18 cellular contexts compared by ENCODE assay signal in the genomic region with DNA sequence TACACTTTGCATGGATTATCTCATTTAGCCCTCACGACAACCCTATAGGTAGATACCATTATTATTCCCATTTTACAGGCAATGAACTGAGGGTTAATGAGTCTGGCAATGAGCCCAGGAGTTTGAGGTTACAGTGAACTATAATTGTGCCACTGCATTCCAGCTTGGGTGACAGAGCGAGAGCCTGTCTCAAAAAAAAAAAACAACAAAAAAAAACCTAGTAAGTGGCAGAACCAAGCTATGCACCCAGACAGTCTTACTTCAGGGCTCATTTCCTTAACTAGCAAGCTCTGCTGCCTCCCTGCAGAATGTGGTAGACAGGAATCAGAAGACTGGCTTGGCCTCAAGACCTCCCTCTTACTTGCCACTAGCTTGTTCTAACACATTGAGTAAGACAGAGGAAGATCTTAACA.
DNase-seq lines count a peak whose midpoint lies in the region; ATAC-seq and TF ChIP-seq lines count a peak whose summit lies in the region.
"Had no signal": no experiment of that assay in that cellular context is flagged by ENCODE, and none has a peak within 500 bp of the region (broad histone marks: within the 10 kb centered on the region; RNA-seq: fewer than 3 reads in every experiment).

No MANE protein-coding gene starts in this region.

- no peaks in the 10 kb centered on the region for H3K9me3 ChIP-seq in HCT116 (ENCODE audit: control insufficient read depth in 1 of 2, insufficient read depth in 1 of 2, low read depth in 1 of 2, low read length in 2 of 2)
- H3K9me3 ChIP-seq: body of pancreas had no signal

- no peaks in the 10 kb centered on the region for H3K4me1 Mint-ChIP-seq in activated T-helper 1 cell treated with anti-CD3 and anti-CD28 coated beads, Interleukin-12 subunit alpha, Interleukin-12 subunit beta, Interleukin-2, Interleukin-4 antibody, amounts not matched to agents 30 ng/mL and 10 ng/mL and 1 ng/mL, durations not matched to agents 14 hours and 24 hours and 36 hours (ENCODE audit: low read depth)
- H3K4me1 Mint-ChIP-seq: activated CD8-positive, alpha-beta memory T cell treated with anti-CD3 and anti-CD28 coated beads, Interleukin-2, amount 10 ng/mL, durations not matched to agents 7 days and 5 days; CD8-positive, alpha-beta memory T cell had no signal

- H2AFZ ChIP-seq in HCT116 (ENCODE audit: low read depth, low read length, poor library complexity, severe bottlenecking) = peak overlapping the region; percentile 16

- H3K4me3 ChIP-seq in HCT116 (replicated peaks in 1 of 2; ENCODE audit: low read depth in 1 of 2, low read length in 2 of 2) = no peak overlapping the region
- H3K4me3 ChIP-seq in mesendoderm (ENCODE audit: low read length) = no peak overlapping the region
- H3K4me3 ChIP-seq in foreskin fibroblast (ENCODE audit: low read depth in 1 of 2, low read length in 2 of 2) = no peak overlapping the region
- H3K4me3 ChIP-seq: body of pancreas had no signal

- H3K36me3 ChIP-seq in HCT116 (ENCODE audit: control insufficient read depth in 1 of 2, insufficient read depth in 2 of 2, low read length in 2 of 2) (no peaks in the 10 kb centered on the region), mesendoderm (ENCODE audit: control insufficient read depth, insufficient read depth, low read length) (no peaks in the 10 kb centered on the region)

- DNase-seq in HCT116 (ENCODE audit: low read depth, low spot score) (no peak), M059J (ENCODE audit: low read depth) (peak; percentile 21), RPMI8226 (peak; percentile 97), mesendoderm (peak; percentile 44), foreskin fibroblast (no peak), NCI-H526 (lab: John Stamatoyannopoulos, UW) (no peak), NCI-H2081 treated with DMSO at 0.1 percent for 48 hours (lab: John Stamatoyannopoulos, UW) (no peak)
- no peak for DNase-seq in activated T-helper 1 cell treated with anti-CD3 and anti-CD28 coated beads, Interleukin-12 subunit alpha, Interleukin-12 subunit beta, Interleukin-2, Interleukin-4 antibody, amounts not matched to agents 30 ng/mL and 10 ng/mL and 1 ng/mL, durations not matched to agents 14 hours and 24 hours and 36 hours (ENCODE audit: low spot score)
- DNase-seq: activated CD4-positive, alpha-beta T cell treated with anti-CD3 and anti-CD28 coated beads for 48 hours; activated CD8-positive, alpha-beta memory T cell treated with anti-CD3 and anti-CD28 coated beads, Interleukin-2, amount 10 ng/mL, durations not matched to agents 7 days and 5 days; body of pancreas; CD8-positive, alpha-beta memory T cell; DMS53; glutamatergic neuron; H9; NCI-H146 had no signal

- BruUV-seq in HCT116 (replicated peaks; lab: Mats Ljungman, UMichigan) = no TSS peak

- no peak overlapping the region for H3K4ac ChIP-seq in mesendoderm (ENCODE audit: low read depth, low read length)

- H3K4me1 ChIP-seq in HCT116 (ENCODE audit: control insufficient read depth in 1 of 2, insufficient read depth in 2 of 2, low read length in 2 of 2) = 0 out of 4 replicates have a peak, but pooled peaks cover 0 to 6% of the 10 kb centered on the region in 2 experiments
- no peaks in the 10 kb centered on the region for H3K4me1 ChIP-seq in mesendoderm (ENCODE audit: control insufficient read depth, low read depth, low read length)
- H3K4me1 ChIP-seq: body of pancreas had no signal

- no peak for TF ChIP-seq RAD21 in HCT116 (IDR thresholded peaks at IDR 0.05; ENCODE audit: low read depth)

- no peak overlapping the region; the same call in 1 of the 2 replicates for H3K4me2 ChIP-seq in HCT116 (ENCODE audit: low read length)
- no peak overlapping the region for H3K4me2 ChIP-seq in mesendoderm (ENCODE audit: low read length)

- WGBS in mesendoderm (ENCODE audit: extremely low coverage, insufficient coverage, low lambda C conversion rate) = no CpG with 5 or more reads among the region's 2 CpGs

- no peak overlapping the region for H3K27ac Mint-ChIP-seq in activated T-helper 1 cell treated with anti-CD3 and anti-CD28 coated beads, Interleukin-12 subunit alpha, Interleukin-12 subunit beta, Interleukin-2, Interleukin-4 antibody, amounts not matched to agents 30 ng/mL and 10 ng/mL and 1 ng/mL, durations not matched to agents 14 hours and 24 hours and 36 hours
- H3K27ac Mint-ChIP-seq: activated CD8-positive, alpha-beta memory T cell treated with anti-CD3 and anti-CD28 coated beads, Interleukin-2, amount 10 ng/mL, durations not matched to agents 7 days and 5 days; H9 had no signal

- H2AK5ac ChIP-seq in mesendoderm (ENCODE audit: low read length) = no peak overlapping the region

- no peaks in the 10 kb centered on the region for H3K9me2 ChIP-seq in HCT116 (ENCODE audit: insufficient read depth)

- no peaks in the 10 kb centered on the region for H3K9me3 Mint-ChIP-seq in activated T-helper 1 cell treated with anti-CD3 and anti-CD28 coated beads, Interleukin-12 subunit alpha, Interleukin-12 subunit beta, Interleukin-2, Interleukin-4 antibody, amounts not matched to agents 30 ng/mL and 10 ng/mL and 1 ng/mL, durations not matched to agents 14 hours and 24 hours and 36 hours
- H3K9me3 Mint-ChIP-seq: CD8-positive, alpha-beta memory T cell; H9 had no signal

- H2BK120ac ChIP-seq in mesendoderm (ENCODE audit: low read depth, low read length) = no peak overlapping the region

- H3K27ac ChIP-seq in HCT116 (ENCODE audit: low read depth, low read length) (no peak overlapping the region), mesendoderm (ENCODE audit: low read depth, low read length) (no peak overlapping the region)
- H3K27ac ChIP-seq: body of pancreas, RWPE1 had no signal

- H3K4me3 Mint-ChIP-seq in activated T-helper 1 cell treated with anti-CD3 and anti-CD28 coated beads, Interleukin-12 subunit alpha, Interleukin-12 subunit beta, Interleukin-2, Interleukin-4 antibody, amounts not matched to agents 30 ng/mL and 10 ng/mL and 1 ng/mL, durations not matched to agents 14 hours and 24 hours and 36 hours = no peak overlapping the region
- H3K4me3 Mint-ChIP-seq: activated CD8-positive, alpha-beta memory T cell treated with anti-CD3 and anti-CD28 coated beads, Interleukin-2, amount 10 ng/mL, durations not matched to agents 7 days and 5 days; CD8-positive, alpha-beta memory T cell; H9 had no signal

- no peak overlapping the region for H3K18ac ChIP-seq in mesendoderm (ENCODE audit: low read length)

- H2BK5ac ChIP-seq in mesendoderm (ENCODE audit: low read length) = no peak overlapping the region

- H3K79me2 ChIP-seq in HCT116 (ENCODE audit: insufficient read depth, low read length) = no peaks in the 10 kb centered on the region
- H3K79me2 ChIP-seq in mesendoderm (ENCODE audit: control insufficient read depth, insufficient read depth, low read length) = no peaks in the 10 kb centered on the region

- no peak overlapping the region for H4K8ac ChIP-seq in mesendoderm (ENCODE audit: low read depth, low read length)

- intact Hi-C loops in HCT116 (cut with micrococcal nuclease) = no loop called here
- intact Hi-C loops in activated T-helper 1 cell treated with anti-CD3 and anti-CD28 coated beads, Interleukin-12 subunit alpha, Interleukin-12 subunit beta, Interleukin-2, Interleukin-4 antibody, amounts not matched to agents 30 ng/mL and 10 ng/mL and 1 ng/mL, durations not matched to agents 14 hours and 24 hours and 36 hours (cut with micrococcal nuclease) = no loop called here

- H3K36me3 Mint-ChIP-seq in activated T-helper 1 cell treated with anti-CD3 and anti-CD28 coated beads, Interleukin-12 subunit alpha, Interleukin-12 subunit beta, Interleukin-2, Interleukin-4 antibody, amounts not matched to agents 30 ng/mL and 10 ng/mL and 1 ng/mL, durations not matched to agents 14 hours and 24 hours and 36 hours (ENCODE audit: low read depth) = no peaks in the 10 kb centered on the region
- H3K36me3 Mint-ChIP-seq: activated CD8-positive, alpha-beta memory T cell treated with anti-CD3 and anti-CD28 coated beads, Interleukin-2, amount 10 ng/mL, durations not matched to agents 7 days and 5 days had no signal

- no peaks in the 10 kb centered on the region for H3K79me1 ChIP-seq in mesendoderm (ENCODE audit: low read length)

- H4K20me1 ChIP-seq in HCT116 (ENCODE audit: insufficient read depth) = no peaks in the 10 kb centered on the region

- H4K5ac ChIP-seq in mesendoderm (ENCODE audit: low read length) = no peak overlapping the region

- no peak overlapping the region for H3K23ac ChIP-seq in mesendoderm (ENCODE audit: low read length)

- ATAC-seq in HCT116 = no peak
- ATAC-seq: activated CD8-positive, alpha-beta memory T cell treated with anti-CD3 and anti-CD28 coated beads, Interleukin-2, amount 10 ng/mL, durations not matched to agents 7 days and 5 days; body of pancreas; sciatic nerve had no signal

- CTCF ChIA-PET in HCT116 (lab: Charles Lee) = interaction anchor here (1.3 kb wide), 1 partner anchor 248 kb away, joined by 4 read pairs; no protein-coding TSS in a partner anchor

- TF ChIP-seq POLR2A in HCT116 (IDR thresholded peaks at IDR 0.05; ENCODE audit: borderline replicate concordance, extremely low read depth, insufficient read depth, insufficient read length) = no peak

- RAD21 ChIA-PET in HCT116 (lab: Charles Lee; ENCODE audit: low non-redundant PET in 1 of 2, low total read pairs in 2 of 2, uncharacterized antibody in 2 of 2, unreplicated experiment in 2 of 2) = no interaction called here

- H3K56ac ChIP-seq in mesendoderm (ENCODE audit: low read length) = no peak overlapping the region

- H3K27me3 ChIP-seq in HCT116 (ENCODE audit: insufficient read depth, low read length) (no peaks in the 10 kb centered on the region), mesendoderm (ENCODE audit: insufficient read depth, low read length, poor library complexity) (no peaks in the 10 kb centered on the region)
- H3K27me3 ChIP-seq: body of pancreas had no signal

- H3K27me3 Mint-ChIP-seq in activated T-helper 1 cell treated with anti-CD3 and anti-CD28 coated beads, Interleukin-12 subunit alpha, Interleukin-12 subunit beta, Interleukin-2, Interleukin-4 antibody, amounts not matched to agents 30 ng/mL and 10 ng/mL and 1 ng/mL, durations not matched to agents 14 hours and 24 hours and 36 hours (ENCODE audit: insufficient read depth) = peaks cover 19% of the 10 kb centered on the region

- H2BK15ac ChIP-seq in mesendoderm (replicated peaks; ENCODE audit: low read depth) = no peak overlapping the region

- POLR2A ChIA-PET in HCT116 (lab: Charles Lee) = no interaction called here

- H3K9ac ChIP-seq in HCT116 (ENCODE audit: low read length) (no peak overlapping the region), mesendoderm (ENCODE audit: low read length) (no peak overlapping the region)

- TF ChIP-seq CTCF in HCT116 (IDR thresholded peaks at IDR 0.05 in 2 of 3, conservative IDR thresholded peaks at IDR 0.05 in 1 of 3; ENCODE audit: borderline replicate concordance in 1 of 3, insufficient read depth in 1 of 3, low read depth in 2 of 3, low read length in 2 of 3) (no peak), foreskin fibroblast (IDR thresholded peaks at IDR 0.05; ENCODE audit: low read depth, low read length) (no peak)

TF ChIP-seq in HCT116, 20 proteins besides CTCF, POLR2A, EP300 and RAD21 (continues in another document):
- no peak for TF ChIP-seq TCF7L2 (IDR thresholded peaks at IDR 0.05; ENCODE audit: borderline replicate concordance, extremely low read depth, insufficient read depth, insufficient read length)
- no peak for TF ChIP-seq POLR2AphosphoS5 (IDR thresholded peaks at IDR 0.05; ENCODE audit: low read depth, low read length)
- 0 out of 2 replicates have a peak, but pooled peaks have one; percentile 27 for TF ChIP-seq CBX3 (IDR thresholded peaks at IDR 0.05; ENCODE audit: low read depth)
- no peak for TF ChIP-seq EZH2 (IDR thresholded peaks at IDR 0.05)

Comparison
In these comparisons a context has a peak if more than half of its experiments do, and no peak if none do; other contexts are left out.
1. DNase-seq: peak in M059J (single experiment), RPMI8226 (single experiment) and mesendoderm (single experiment); none in HCT116 (single experiment), activated T-helper 1 cell treated with anti-CD3 and anti-CD28 coated beads, Interleukin-12 subunit alpha, Interleukin-12 subunit beta, Interleukin-2, Interleukin-4 antibody, amounts not matched to agents 30 ng/mL and 10 ng/mL and 1 ng/mL, durations not matched to agents 14 hours and 24 hours and 36 hours (single experiment), foreskin fibroblast (0 of 2), NCI-H526 (0 of 2) and NCI-H2081 treated with DMSO at 0.1 percent for 48 hours (single experiment).